1 cellular context compared by ENCODE assay signal in the genomic region with DNA sequence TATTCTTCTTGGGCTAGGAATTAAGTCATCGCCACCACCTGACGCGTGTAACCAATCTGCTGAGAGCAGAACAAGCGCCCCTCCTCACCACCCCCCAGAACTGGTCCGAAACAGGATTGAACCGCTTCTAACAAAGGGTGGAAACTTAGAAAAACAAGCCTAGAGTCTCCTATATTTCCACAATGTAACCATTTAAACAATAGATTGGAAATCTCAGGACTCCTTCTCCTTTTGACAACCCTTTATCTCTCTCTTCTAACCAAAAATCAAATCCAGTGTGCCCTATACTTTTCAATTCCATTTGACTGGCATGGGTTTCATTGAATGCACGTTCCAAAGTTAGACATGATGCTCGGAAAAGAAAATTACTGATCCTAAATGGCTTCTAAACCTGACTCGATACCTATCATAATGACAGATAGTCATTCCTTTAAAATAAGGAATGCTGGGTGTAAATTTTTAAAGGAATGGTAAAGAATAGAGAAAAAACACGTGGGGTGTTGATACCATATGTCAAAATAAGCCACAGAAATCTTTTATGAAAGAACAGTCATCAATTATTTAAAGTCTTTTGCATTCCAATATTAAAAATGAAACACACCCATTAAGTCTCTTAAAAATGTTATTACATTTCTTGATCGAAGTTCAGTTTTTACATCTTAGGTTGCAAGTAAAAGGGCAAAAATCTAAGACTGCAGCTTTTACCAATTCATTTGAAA.
TF ChIP-seq lines count a peak whose summit lies in the region.

No MANE protein-coding gene starts in this region.

TF ChIP-seq in HEK293, 187 proteins besides CTCF, POLR2A, EP300 and RAD21 (continued from another document and continues in another):
- TF ChIP-seq, protein P1, sequence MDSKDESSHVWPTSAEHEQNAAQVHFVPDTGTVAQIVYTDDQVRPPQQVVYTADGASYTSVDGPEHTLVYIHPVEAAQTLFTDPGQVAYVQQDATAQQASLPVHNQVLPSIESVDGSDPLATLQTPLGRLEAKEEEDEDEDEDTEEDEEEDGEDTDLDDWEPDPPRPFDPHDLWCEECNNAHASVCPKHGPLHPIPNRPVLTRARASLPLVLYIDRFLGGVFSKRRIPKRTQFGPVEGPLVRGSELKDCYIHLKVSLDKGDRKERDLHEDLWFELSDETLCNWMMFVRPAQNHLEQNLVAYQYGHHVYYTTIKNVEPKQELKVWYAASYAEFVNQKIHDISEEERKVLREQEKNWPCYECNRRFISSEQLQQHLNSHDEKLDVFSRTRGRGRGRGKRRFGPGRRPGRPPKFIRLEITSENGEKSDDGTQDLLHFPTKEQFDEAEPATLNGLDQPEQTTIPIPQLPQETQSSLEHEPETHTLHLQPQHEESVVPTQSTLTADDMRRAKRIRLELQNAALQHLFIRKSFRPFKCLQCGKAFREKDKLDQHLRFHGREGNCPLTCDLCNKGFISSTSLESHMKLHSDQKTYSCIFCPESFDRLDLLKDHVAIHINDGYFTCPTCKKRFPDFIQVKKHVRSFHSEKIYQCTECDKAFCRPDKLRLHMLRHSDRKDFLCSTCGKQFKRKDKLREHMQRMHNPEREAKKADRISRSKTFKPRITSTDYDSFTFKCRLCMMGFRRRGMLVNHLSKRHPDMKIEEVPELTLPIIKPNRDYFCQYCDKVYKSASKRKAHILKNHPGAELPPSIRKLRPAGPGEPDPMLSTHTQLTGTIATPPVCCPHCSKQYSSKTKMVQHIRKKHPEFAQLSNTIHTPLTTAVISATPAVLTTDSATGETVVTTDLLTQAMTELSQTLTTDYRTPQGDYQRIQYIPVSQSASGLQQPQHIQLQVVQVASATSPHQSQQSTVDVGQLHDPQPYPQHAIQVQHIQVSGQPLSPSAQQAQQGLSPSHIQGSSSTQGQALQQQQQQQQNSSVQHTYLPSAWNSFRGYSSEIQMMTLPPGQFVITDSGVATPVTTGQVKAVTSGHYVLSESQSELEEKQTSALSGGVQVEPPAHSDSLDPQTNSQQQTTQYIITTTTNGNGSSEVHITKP (tag by site-specific recombination; IDR thresholded peaks at IDR 0.05) = peak; percentile 33; the same call in 1 of the 2 replicates
- TF ChIP-seq ZNF76 (tag by site-specific recombination; IDR thresholded peaks at IDR 0.05; ENCODE audit: borderline replicate concordance, low read depth) (no peak), ZNF777 (tag by site-specific recombination; IDR thresholded peaks at IDR 0.05; ENCODE audit: borderline replicate concordance) (no peak), ZNF114 (tag by site-specific recombination; IDR thresholded peaks at IDR 0.05) (no peak), ZNF169 (tag by site-specific recombination; IDR thresholded peaks at IDR 0.05) (no peak), ZNF830 (tag by site-specific recombination; IDR thresholded peaks at IDR 0.05; ENCODE audit: low read depth) (no peak), GLIS2 (tag by site-specific recombination; IDR thresholded peaks at IDR 0.05) (0 out of 2 replicates have a peak, but pooled peaks have one; percentile 39), ZEB2 (tag by site-specific recombination; IDR thresholded peaks at IDR 0.05) (no peak), ZNF274 (IDR thresholded peaks at IDR 0.05; ENCODE audit: low read length) (no peak), ZNF274 (tag by site-specific recombination; IDR thresholded peaks at IDR 0.05; ENCODE audit: borderline replicate concordance) (no peak), ZNF350 (tag by site-specific recombination; IDR thresholded peaks at IDR 0.05) (no peak), GLI2 (tag by site-specific recombination; IDR thresholded peaks at IDR 0.05; ENCODE audit: borderline replicate concordance, low read depth) (no peak), SP7 (tag by site-specific recombination; IDR thresholded peaks at IDR 0.05) (no peak), KLF8 (tag by site-specific recombination; IDR thresholded peaks at IDR 0.05) (no peak), ZNF214 (tag by site-specific recombination; IDR thresholded peaks at IDR 0.05; ENCODE audit: borderline replicate concordance) (no peak), ZNF473 (tag by site-specific recombination; IDR thresholded peaks at IDR 0.05) (no peak), ZNF391 (tag by site-specific recombination; IDR thresholded peaks at IDR 0.05; ENCODE audit: borderline replicate concordance, low read depth) (no peak), ZNF324 (tag by site-specific recombination; IDR thresholded peaks at IDR 0.05) (no peak), ZNF112 (tag by site-specific recombination; IDR thresholded peaks at IDR 0.05) (no peak), ZNF558 (tag by site-specific recombination; IDR thresholded peaks at IDR 0.05) (no peak), ZBTB17 (tag by site-specific recombination; IDR thresholded peaks at IDR 0.05) (peak; percentile 85), IKZF3 (tag by site-specific recombination; IDR thresholded peaks at IDR 0.05) (peak; percentile 25; the same call in 1 of the 2 replicates), SETDB1 (IDR thresholded peaks at IDR 0.05; ENCODE audit: insufficient read length, low read length) (no peak), ZNF596 (tag by site-specific recombination; IDR thresholded peaks at IDR 0.05) (no peak), ZNF140 (tag by site-specific recombination; IDR thresholded peaks at IDR 0.05) (no peak), BCL11B (tag by site-specific recombination; IDR thresholded peaks at IDR 0.05; ENCODE audit: low read depth) (no peak), ZNF394 (tag by site-specific recombination; IDR thresholded peaks at IDR 0.05; ENCODE audit: borderline replicate concordance) (no peak), ZNF433 (tag by site-specific recombination; IDR thresholded peaks at IDR 0.05; ENCODE audit: low read depth) (no peak), ZNF184 (tag by site-specific recombination; IDR thresholded peaks at IDR 0.05) (no peak), MZF1 (tag by site-specific recombination; IDR thresholded peaks at IDR 0.05; ENCODE audit: borderline replicate concordance) (no peak), ZNF366 (tag by site-specific recombination; conservative IDR thresholded peaks at IDR 0.05) (0 out of 2 replicates have a peak, but pooled peaks have one; percentile 6), WT1 (tag by site-specific recombination; IDR thresholded peaks at IDR 0.05) (no peak), ZNF501 (tag by site-specific recombination; IDR thresholded peaks at IDR 0.05) (no peak), REPIN1 (tag by site-specific recombination; IDR thresholded peaks at IDR 0.05; ENCODE audit: low read depth) (0 out of 2 replicates have a peak, but pooled peaks have one; percentile 18), OSR2 (tag by site-specific recombination; IDR thresholded peaks at IDR 0.05) (no peak), ZXDB (tag by site-specific recombination; IDR thresholded peaks at IDR 0.05) (no peak), ZNF600 (tag by site-specific recombination; IDR thresholded peaks at IDR 0.05) (peak; percentile 78), MEIS1 (CRISPR knock-in tag; IDR thresholded peaks at IDR 0.05; ENCODE audit: borderline replicate concordance) (no peak), ZNF341 (tag by site-specific recombination; IDR thresholded peaks at IDR 0.05; ENCODE audit: low read depth) (no peak), ZNF792 (tag by site-specific recombination; IDR thresholded peaks at IDR 0.05) (no peak), SCRT1 (tag by site-specific recombination; IDR thresholded peaks at IDR 0.05; ENCODE audit: borderline replicate concordance) (no peak), GLIS1 (tag by site-specific recombination; IDR thresholded peaks at IDR 0.05) (peak; percentile 36; the same call in 1 of the 2 replicates), ZNF561 (tag by site-specific recombination; IDR thresholded peaks at IDR 0.05; ENCODE audit: borderline replicate concordance) (peak; percentile 59; the same call in 1 of the 2 replicates), ZNF585B (tag by site-specific recombination; IDR thresholded peaks at IDR 0.05) (no peak)
- TF ChIP-seq, protein P2, sequence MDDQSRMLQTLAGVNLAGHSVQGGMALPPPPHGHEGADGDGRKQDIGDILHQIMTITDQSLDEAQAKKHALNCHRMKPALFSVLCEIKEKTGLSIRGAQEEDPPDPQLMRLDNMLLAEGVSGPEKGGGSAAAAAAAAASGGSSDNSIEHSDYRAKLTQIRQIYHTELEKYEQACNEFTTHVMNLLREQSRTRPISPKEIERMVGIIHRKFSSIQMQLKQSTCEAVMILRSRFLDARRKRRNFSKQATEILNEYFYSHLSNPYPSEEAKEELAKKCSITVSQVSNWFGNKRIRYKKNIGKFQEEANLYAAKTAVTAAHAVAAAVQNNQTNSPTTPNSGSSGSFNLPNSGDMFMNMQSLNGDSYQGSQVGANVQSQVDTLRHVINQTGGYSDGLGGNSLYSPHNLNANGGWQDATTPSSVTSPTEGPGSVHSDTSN (CRISPR knock-in tag; IDR thresholded peaks at IDR 0.05) = no peak
- TF ChIP-seq, protein P3, sequence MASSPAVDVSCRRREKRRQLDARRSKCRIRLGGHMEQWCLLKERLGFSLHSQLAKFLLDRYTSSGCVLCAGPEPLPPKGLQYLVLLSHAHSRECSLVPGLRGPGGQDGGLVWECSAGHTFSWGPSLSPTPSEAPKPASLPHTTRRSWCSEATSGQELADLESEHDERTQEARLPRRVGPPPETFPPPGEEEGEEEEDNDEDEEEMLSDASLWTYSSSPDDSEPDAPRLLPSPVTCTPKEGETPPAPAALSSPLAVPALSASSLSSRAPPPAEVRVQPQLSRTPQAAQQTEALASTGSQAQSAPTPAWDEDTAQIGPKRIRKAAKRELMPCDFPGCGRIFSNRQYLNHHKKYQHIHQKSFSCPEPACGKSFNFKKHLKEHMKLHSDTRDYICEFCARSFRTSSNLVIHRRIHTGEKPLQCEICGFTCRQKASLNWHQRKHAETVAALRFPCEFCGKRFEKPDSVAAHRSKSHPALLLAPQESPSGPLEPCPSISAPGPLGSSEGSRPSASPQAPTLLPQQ (tag by site-specific recombination; IDR thresholded peaks at IDR 0.05) = no peak
- TF ChIP-seq, protein P4, sequence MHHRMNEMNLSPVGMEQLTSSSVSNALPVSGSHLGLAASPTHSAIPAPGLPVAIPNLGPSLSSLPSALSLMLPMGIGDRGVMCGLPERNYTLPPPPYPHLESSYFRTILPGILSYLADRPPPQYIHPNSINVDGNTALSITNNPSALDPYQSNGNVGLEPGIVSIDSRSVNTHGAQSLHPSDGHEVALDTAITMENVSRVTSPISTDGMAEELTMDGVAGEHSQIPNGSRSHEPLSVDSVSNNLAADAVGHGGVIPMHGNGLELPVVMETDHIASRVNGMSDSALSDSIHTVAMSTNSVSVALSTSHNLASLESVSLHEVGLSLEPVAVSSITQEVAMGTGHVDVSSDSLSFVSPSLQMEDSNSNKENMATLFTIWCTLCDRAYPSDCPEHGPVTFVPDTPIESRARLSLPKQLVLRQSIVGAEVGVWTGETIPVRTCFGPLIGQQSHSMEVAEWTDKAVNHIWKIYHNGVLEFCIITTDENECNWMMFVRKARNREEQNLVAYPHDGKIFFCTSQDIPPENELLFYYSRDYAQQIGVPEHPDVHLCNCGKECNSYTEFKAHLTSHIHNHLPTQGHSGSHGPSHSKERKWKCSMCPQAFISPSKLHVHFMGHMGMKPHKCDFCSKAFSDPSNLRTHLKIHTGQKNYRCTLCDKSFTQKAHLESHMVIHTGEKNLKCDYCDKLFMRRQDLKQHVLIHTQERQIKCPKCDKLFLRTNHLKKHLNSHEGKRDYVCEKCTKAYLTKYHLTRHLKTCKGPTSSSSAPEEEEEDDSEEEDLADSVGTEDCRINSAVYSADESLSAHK (tag by site-specific recombination; IDR thresholded peaks at IDR 0.05) = no peak
- TF ChIP-seq, protein P5, sequence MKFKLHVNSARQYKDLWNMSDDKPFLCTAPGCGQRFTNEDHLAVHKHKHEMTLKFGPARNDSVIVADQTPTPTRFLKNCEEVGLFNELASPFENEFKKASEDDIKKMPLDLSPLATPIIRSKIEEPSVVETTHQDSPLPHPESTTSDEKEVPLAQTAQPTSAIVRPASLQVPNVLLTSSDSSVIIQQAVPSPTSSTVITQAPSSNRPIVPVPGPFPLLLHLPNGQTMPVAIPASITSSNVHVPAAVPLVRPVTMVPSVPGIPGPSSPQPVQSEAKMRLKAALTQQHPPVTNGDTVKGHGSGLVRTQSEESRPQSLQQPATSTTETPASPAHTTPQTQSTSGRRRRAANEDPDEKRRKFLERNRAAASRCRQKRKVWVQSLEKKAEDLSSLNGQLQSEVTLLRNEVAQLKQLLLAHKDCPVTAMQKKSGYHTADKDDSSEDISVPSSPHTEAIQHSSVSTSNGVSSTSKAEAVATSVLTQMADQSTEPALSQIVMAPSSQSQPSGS (tag by site-specific recombination; IDR thresholded peaks at IDR 0.05; ENCODE audit: low read depth) = peak; percentile 59
- TF ChIP-seq, protein P6, sequence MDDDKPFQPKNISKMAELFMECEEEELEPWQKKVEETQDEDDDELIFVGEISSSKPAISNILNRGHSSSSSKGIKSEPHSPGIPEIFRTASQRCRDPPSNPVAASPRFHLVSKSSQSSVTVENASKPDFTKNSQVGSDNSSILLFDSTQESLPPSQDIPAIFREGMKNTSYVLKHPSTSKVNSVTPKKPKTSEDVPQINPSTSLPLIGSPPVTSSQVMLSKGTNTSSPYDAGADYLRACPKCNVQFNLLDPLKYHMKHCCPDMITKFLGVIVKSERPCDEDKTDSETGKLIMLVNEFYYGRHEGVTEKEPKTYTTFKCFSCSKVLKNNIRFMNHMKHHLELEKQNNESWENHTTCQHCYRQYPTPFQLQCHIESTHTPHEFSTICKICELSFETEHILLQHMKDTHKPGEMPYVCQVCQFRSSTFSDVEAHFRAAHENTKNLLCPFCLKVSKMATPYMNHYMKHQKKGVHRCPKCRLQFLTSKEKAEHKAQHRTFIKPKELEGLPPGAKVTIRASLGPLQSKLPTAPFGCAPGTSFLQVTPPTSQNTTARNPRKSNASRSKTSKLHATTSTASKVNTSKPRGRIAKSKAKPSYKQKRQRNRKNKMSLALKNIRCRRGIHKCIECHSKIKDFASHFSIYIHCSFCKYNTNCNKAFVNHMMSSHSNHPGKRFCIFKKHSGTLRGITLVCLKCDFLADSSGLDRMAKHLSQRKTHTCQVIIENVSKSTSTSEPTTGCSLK (tag by site-specific recombination; IDR thresholded peaks at IDR 0.05) = no peak
- TF ChIP-seq, protein P7, sequence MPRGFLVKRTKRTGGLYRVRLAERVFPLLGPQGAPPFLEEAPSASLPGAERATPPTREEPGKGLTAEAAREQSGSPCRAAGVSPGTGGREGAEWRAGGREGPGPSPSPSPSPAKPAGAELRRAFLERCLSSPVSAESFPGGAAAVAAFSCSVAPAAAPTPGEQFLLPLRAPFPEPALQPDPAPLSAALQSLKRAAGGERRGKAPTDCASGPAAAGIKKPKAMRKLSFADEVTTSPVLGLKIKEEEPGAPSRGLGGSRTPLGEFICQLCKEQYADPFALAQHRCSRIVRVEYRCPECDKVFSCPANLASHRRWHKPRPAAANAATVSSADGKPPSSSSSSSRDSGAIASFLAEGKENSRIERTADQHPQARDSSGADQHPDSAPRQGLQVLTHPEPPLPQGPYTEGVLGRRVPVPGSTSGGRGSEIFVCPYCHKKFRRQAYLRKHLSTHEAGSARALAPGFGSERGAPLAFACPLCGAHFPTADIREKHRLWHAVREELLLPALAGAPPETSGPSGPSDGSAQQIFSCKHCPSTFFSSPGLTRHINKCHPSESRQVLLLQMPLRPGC (tag by site-specific recombination; IDR thresholded peaks at IDR 0.05) = no peak
- TF ChIP-seq, protein P8, sequence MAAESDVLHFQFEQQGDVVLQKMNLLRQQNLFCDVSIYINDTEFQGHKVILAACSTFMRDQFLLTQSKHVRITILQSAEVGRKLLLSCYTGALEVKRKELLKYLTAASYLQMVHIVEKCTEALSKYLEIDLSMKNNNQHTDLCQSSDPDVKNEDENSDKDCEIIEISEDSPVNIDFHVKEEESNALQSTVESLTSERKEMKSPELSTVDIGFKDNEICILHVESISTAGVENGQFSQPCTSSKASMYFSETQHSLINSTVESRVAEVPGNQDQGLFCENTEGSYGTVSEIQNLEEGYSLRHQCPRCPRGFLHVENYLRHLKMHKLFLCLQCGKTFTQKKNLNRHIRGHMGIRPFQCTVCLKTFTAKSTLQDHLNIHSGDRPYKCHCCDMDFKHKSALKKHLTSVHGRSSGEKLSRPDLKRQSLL (tag by site-specific recombination; IDR thresholded peaks at IDR 0.05) = no peak
